In genomic region chr3:71006810-71007785, GRCh38 we compare ENCODE assay signal across 1 cellular context.
TF ChIP-seq lines count a peak whose summit lies in the region.

No MANE protein-coding gene starts in this region.

TF ChIP-seq in H1, 55 proteins besides CTCF, POLR2A, EP300 and RAD21 (continued from another document):
- TF ChIP-seq SIN3A (conservative IDR thresholded peaks at IDR 0.05 in 1 of 2, IDR thresholded peaks at IDR 0.05 in 1 of 2; ENCODE audit: low read depth in 1 of 2, low read length in 2 of 2) (no peak), RXRA (IDR thresholded peaks at IDR 0.05; ENCODE audit: insufficient read depth, low read depth, low read length) (no peak), RBBP5 (IDR thresholded peaks at IDR 0.05; ENCODE audit: borderline replicate concordance, low read depth, low read length) (no peak), SUZ12 (IDR thresholded peaks at IDR 0.05; ENCODE audit: low read length) (no peak), EZH2 (IDR thresholded peaks at IDR 0.05; ENCODE audit: low read depth, low read length, severe bottlenecking) (no peak), GTF2F1 (IDR thresholded peaks at IDR 0.05; ENCODE audit: borderline replicate concordance, low read depth, low read length) (no peak), CHD1 (IDR thresholded peaks at IDR 0.05; ENCODE audit: low read depth, low read length) (no peak), JUN (IDR thresholded peaks at IDR 0.05; ENCODE audit: low read depth, low read length) (no peak), TEAD4 (IDR thresholded peaks at IDR 0.05; ENCODE audit: low read depth, low read length) (no peak; the same call in none of the 2 replicates), FOSL1 (IDR thresholded peaks at IDR 0.05; ENCODE audit: insufficient read depth, low read depth, low read length) (no peak), SP2 (IDR thresholded peaks at IDR 0.05; ENCODE audit: low read length) (no peak), CHD7 (IDR thresholded peaks at IDR 0.05; ENCODE audit: insufficient replicate concordance, low read length) (peak; percentile 51), PHF8 (conservative IDR thresholded peaks at IDR 0.05; ENCODE audit: low read depth, low read length) (no peak), HDAC6 (IDR thresholded peaks at IDR 0.05; ENCODE audit: low read depth, low read length) (no peak)
- TF ChIP-seq, protein P1, sequence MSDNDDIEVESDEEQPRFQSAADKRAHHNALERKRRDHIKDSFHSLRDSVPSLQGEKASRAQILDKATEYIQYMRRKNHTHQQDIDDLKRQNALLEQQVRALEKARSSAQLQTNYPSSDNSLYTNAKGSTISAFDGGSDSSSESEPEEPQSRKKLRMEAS (IDR thresholded peaks at IDR 0.05) = peak; percentile 82
